8 cellular contexts compared by ENCODE assay signal in genomic region chrX:153470411-153471363, GRCh38. TPM values are rescaled to one million over a fixed set of nuclear protein-coding genes. Genes with fewer than 3 reads are reported as not detected.
DNase-seq lines count a peak whose midpoint lies in the region; ATAC-seq, FAIRE-seq and TF ChIP-seq lines count a peak whose summit lies in the region.

Gene HAUS7, minus strand, starts transcription at chrX:153470576. Its CDS starts 19 bp downstream, at chrX:153470557.

- peaks cover 0 to 3% of the 10 kb centered on the region in 2 donors for H3K4me1 ChIP-seq in small intestine (ENCODE audit: control insufficient read depth in 2 of 2, insufficient read depth in 1 of 2, low read depth in 1 of 2, low read length in 1 of 2)

- ATAC-seq in GM18873 (IDR thresholded peaks at IDR 0.05; ENCODE audit: low FRiP score, unreplicated experiment) (peak; percentile 70), HG03135 (IDR thresholded peaks at IDR 0.05; ENCODE audit: unreplicated experiment) (peak; percentile 70)

- 9 to 41% (median 21%) methylated on average over 26 to 70 of the region's 70 CpGs for WGBS in small intestine, 3 donors

- peak; percentile 70 for DNase-seq in AG04450 (ENCODE audit: low read depth, low spot score)
- DNase-seq in NCI-H2196 (lab: John Stamatoyannopoulos, UW; ENCODE audit: unreplicated experiment), result peak; percentile 83
- DNase-seq in T47D (ENCODE audit: low read depth in 1 of 2, low spot score in 1 of 2), result peak; percentile 77 to 90
- DNase-seq in iPS-NIHi11 (ENCODE audit: low spot score), result peak; percentile 89
- DNase-seq in small intestine, result peak; percentile 88

- CTCF ChIA-PET in AG04450 (lab: Charles Lee), result interaction anchor here (0.6 to 5.5 kb wide), 12 partner anchors 8 to 299 kb away, joined by 3 to 62 read pairs (median 6); partner anchors contain the start of gene BGN

- H3K4me3 ChIP-seq in AG04450 (ENCODE audit: low read depth, low read length) (peak within 1 kb of the TSS; percentile 67), small intestine (ENCODE audit: low read depth in 1 of 2, low read length in 2 of 2) (peak within 1 kb of the TSS; percentile 50 to 51)

- H3K36me3 ChIP-seq in small intestine (ENCODE audit: control insufficient read depth in 2 of 2, insufficient read depth in 2 of 2, low read length in 2 of 2), result no peaks in the 10 kb centered on the region

- in situ Hi-C loops in T47D (cut with HindIII; ENCODE audit: low pct_unique_long_range_greater_than_20kb, low sequenced_read_pairs), result no loop called here

- no peaks in the 10 kb centered on the region for H3K27me3 ChIP-seq in AG04450 (ENCODE audit: control insufficient read depth, insufficient read depth, low read length)
- no peaks in the 10 kb centered on the region for H3K27me3 ChIP-seq in small intestine (ENCODE audit: control insufficient read depth in 2 of 2, insufficient read depth in 2 of 2, low read length in 2 of 2)

- H3K9me3 ChIP-seq in AG04450 (ENCODE audit: control insufficient read depth, insufficient read depth, low read length) (no peaks in the 10 kb centered on the region), small intestine (ENCODE audit: control insufficient read depth, low read depth) (no peaks in the 10 kb centered on the region)

- TF ChIP-seq CTCF in AG04450 (IDR thresholded peaks at IDR 0.05; ENCODE audit: low read depth, low read length) (peak; percentile 69), VCaP (conservative IDR thresholded peaks at IDR 0.05) (peak; percentile 75)

- POLR2A ChIA-PET in AG04450 (lab: Yijun Ruan, JAX), result interaction anchor here (0.7 to 2.3 kb wide), 3 partner anchors 24 to 42 kb away, joined by 3 to 8 read pairs (median 4); partner anchors contain the start of gene BGN

- no peak for FAIRE-seq in small intestine (lab: Jason Lieb, UNC)

- H3K27ac ChIP-seq in AG04450 (ENCODE audit: low read depth, low read length), result no peak within 1 kb of the TSS
- peak within 1 kb of the TSS; percentile 60; the same call in 1 of the 2 replicates for H3K27ac ChIP-seq in VCaP
- peak within 1 kb of the TSS in 1 of 2 donors; percentile 85 for H3K27ac ChIP-seq in small intestine (ENCODE audit: low read depth in 1 of 2, low read length in 1 of 2)

RNA-seq across cellular contexts. Expression of gene HAUS7, which starts in this region (rescaled TPM):
- polyA plus RNA-seq in AG04450 (2011; rRNA removed) (13.2 and 16.5 TPM in 2 replicates), small intestine (10 to 100 TPM; 22.4 to 30.8 (median 25.9) TPM)
- 16.2 and 23.0 TPM in 2 replicates for polyA minus RNA-seq in AG04450 (2011; rRNA and poly(A)+ RNA removed)
